8 cellular contexts compared by ENCODE assay signal in genomic region chr19:48926909-48927308, GRCh38. TPM values are rescaled to one million over a fixed set of nuclear protein-coding genes. Genes with fewer than 3 reads are reported as not detected.
DNase-seq lines count a peak whose midpoint lies in the region; ATAC-seq and TF ChIP-seq lines count a peak whose summit lies in the region.

No MANE protein-coding gene starts in this region.

- POLR2A ChIA-PET in activated naive CD8-positive, alpha-beta T cell treated with anti-CD3 and anti-CD28 coated beads, Interleukin-2, amount 10 ng/mL, durations not matched to agents 7 days and 5 days (lab: Charles Lee) = interaction anchor here (0.9 to 1.3 kb wide), 3 partner anchors 9 to 14 kb away, joined by 3 to 4 read pairs (median 3); no protein-coding TSS in a partner anchor

- H3K36me3 ChIP-seq in hepatocyte (replicated peaks; ENCODE audit: insufficient read depth, low read depth) (no peaks in the 10 kb centered on the region), tibial artery (peaks cover 0 to 21% (median 18%) of the 10 kb centered on the region in 3 donors)

- intact Hi-C loops in tibial artery (cut with DNase I; ENCODE audit: low total_unique reads) = no loop called here

- no peaks in the 10 kb centered on the region for H3K79me2 ChIP-seq in hepatocyte

- TF ChIP-seq CTCF in hepatocyte (IDR thresholded peaks at IDR 0.05; ENCODE audit: poor library complexity) = no peak
- TF ChIP-seq CTCF in tibial artery (IDR thresholded peaks at IDR 0.05) = no peak

- H3K27ac ChIP-seq in hepatocyte (no peak overlapping the region), tibial artery (peak overlapping the region; percentile 9 to 35)

- H3K27me3 ChIP-seq in hepatocyte (no peaks in the 10 kb centered on the region), tibial artery (peaks cover 0 to 5% of the 10 kb centered on the region in 2 donors)

- H3K9me3 Mint-ChIP-seq in activated naive CD8-positive, alpha-beta T cell treated with anti-CD3 and anti-CD28 coated beads, Interleukin-2, amount 10 ng/mL, durations not matched to agents 7 days and 5 days = no peaks in the 10 kb centered on the region

- DNase-seq in AG08396 (ENCODE audit: low spot score) = peak; percentile 83
- DNase-seq in HT1080 (ENCODE audit: low read depth) = peak; percentile 91
- DNase-seq in activated naive CD8-positive, alpha-beta T cell treated with anti-CD3 and anti-CD28 coated beads, Interleukin-2, amount 10 ng/mL, durations not matched to agents 7 days and 5 days = no peak
- peak; percentile 54 for DNase-seq in hepatocyte (ENCODE audit: low spot score)
- peak; percentile 82 to 85 for DNase-seq in tibial artery
- no peak for DNase-seq in GDM1 (lab: John Stamatoyannopoulos, UW)

- peaks cover 6% of the 10 kb centered on the region for H3K36me3 Mint-ChIP-seq in activated naive CD8-positive, alpha-beta T cell treated with anti-CD3 and anti-CD28 coated beads, Interleukin-2, amount 10 ng/mL, durations not matched to agents 7 days and 5 days

- H4K20me1 ChIP-seq in hepatocyte (ENCODE audit: insufficient read depth, poor library complexity, severe bottlenecking) = no peaks in the 10 kb centered on the region

- no peak overlapping the region for H3K4me3 ChIP-seq in hepatocyte
- no peak overlapping the region for H3K4me3 ChIP-seq in tibial artery

- no peak overlapping the region for H3K4me2 ChIP-seq in hepatocyte

- H2AFZ ChIP-seq in hepatocyte = no peak overlapping the region

- H3K4me1 ChIP-seq in hepatocyte (ENCODE audit: insufficient read depth) = no peaks in the 10 kb centered on the region
- H3K4me1 ChIP-seq in tibial artery = peaks cover 0 to 11% (median 3%) of the 10 kb centered on the region in 4 donors

- H3K4me1 Mint-ChIP-seq in activated naive CD8-positive, alpha-beta T cell treated with anti-CD3 and anti-CD28 coated beads, Interleukin-2, amount 10 ng/mL, durations not matched to agents 7 days and 5 days = peaks cover 5% of the 10 kb centered on the region

- H3K9me2 ChIP-seq in hepatocyte (replicated peaks; ENCODE audit: insufficient read depth) = no peaks in the 10 kb centered on the region

- H3K4me3 Mint-ChIP-seq in activated naive CD8-positive, alpha-beta T cell treated with anti-CD3 and anti-CD28 coated beads, Interleukin-2, amount 10 ng/mL, durations not matched to agents 7 days and 5 days = peak overlapping the region; percentile 35

- H3K27ac Mint-ChIP-seq in activated naive CD8-positive, alpha-beta T cell treated with anti-CD3 and anti-CD28 coated beads, Interleukin-2, amount 10 ng/mL, durations not matched to agents 7 days and 5 days = peak overlapping the region; percentile 16

- peaks cover 4% of the 10 kb centered on the region for H3K27me3 Mint-ChIP-seq in activated naive CD8-positive, alpha-beta T cell treated with anti-CD3 and anti-CD28 coated beads, Interleukin-2, amount 10 ng/mL, durations not matched to agents 7 days and 5 days

- H3K9me3 ChIP-seq in hepatocyte (ENCODE audit: low read depth) (no peaks in the 10 kb centered on the region), tibial artery (no peaks in the 10 kb centered on the region)

- WGBS in hepatocyte (ENCODE audit: low lambda C conversion rate, missing lambda C conversion rate) = 71% methylated on average over 10 of the region's 10 CpGs

- peak; percentile 28 for ATAC-seq in activated naive CD8-positive, alpha-beta T cell treated with anti-CD3 and anti-CD28 coated beads, Interleukin-2, amount 10 ng/mL, durations not matched to agents 7 days and 5 days (ENCODE audit: low read depth)
- no peak for ATAC-seq in HG03196 (IDR thresholded peaks at IDR 0.05; ENCODE audit: unreplicated experiment)
- ATAC-seq in HG02610 (IDR thresholded peaks at IDR 0.05; ENCODE audit: unreplicated experiment) = no peak

RNA-seq across cellular contexts. Expression of gene DHDH, which starts 6.6 kb away (rescaled TPM):
- total RNA-seq in HT1080 (2014; rRNA removed; shearing (Covaris generic)) = 0.57 TPM in 1 of 2 replicates, not detected in the other
- 0.52 TPM in 1 of 2 replicates, not detected in the other for polyA plus RNA-seq in HT1080 (2015; cell fraction: cytosol; rRNA removed)
- polyA plus RNA-seq in HT1080 (2015; cell fraction: nucleus; rRNA removed) = not detected in 2 replicates
- total RNA-seq in activated naive CD8-positive, alpha-beta T cell treated with anti-CD3 and anti-CD28 coated beads, Interleukin-2, amount 10 ng/mL, durations not matched to agents 7 days and 5 days = 1 to 10 TPM; 1.7 to 2.6 TPM
- 0.72 and 3.7 TPM in 2 replicates for total RNA-seq in hepatocyte
- 1.5 and 2.9 TPM in 2 replicates for polyA plus RNA-seq in hepatocyte

RNA-seq across cellular contexts. Expression of gene NUCB1, which starts 26.8 kb away (rescaled TPM):
- 107 and 146 TPM in 2 replicates for total RNA-seq in HT1080 (2014; rRNA removed; shearing (Covaris generic))
- 209 and 210 TPM in 2 replicates for polyA plus RNA-seq in HT1080 (2015; cell fraction: cytosol; rRNA removed)
- polyA plus RNA-seq in HT1080 (2015; cell fraction: nucleus; rRNA removed) = 362 and 376 TPM in 2 replicates
- 100 to 1,000 TPM; 203 to 214 TPM for total RNA-seq in activated naive CD8-positive, alpha-beta T cell treated with anti-CD3 and anti-CD28 coated beads, Interleukin-2, amount 10 ng/mL, durations not matched to agents 7 days and 5 days
- 233 and 283 TPM in 2 replicates for total RNA-seq in hepatocyte
- 332 and 339 TPM in 2 replicates for polyA plus RNA-seq in hepatocyte

RNA-seq across cellular contexts. Expression of gene BAX, which starts 27.8 kb away (rescaled TPM):
- 198 and 273 TPM in 2 replicates for total RNA-seq in HT1080 (2014; rRNA removed; shearing (Covaris generic))
- polyA plus RNA-seq in HT1080 (2015; cell fraction: cytosol; rRNA removed) = 167 and 232 TPM in 2 replicates
- 190 and 206 TPM in 2 replicates for polyA plus RNA-seq in HT1080 (2015; cell fraction: nucleus; rRNA removed)
- total RNA-seq in activated naive CD8-positive, alpha-beta T cell treated with anti-CD3 and anti-CD28 coated beads, Interleukin-2, amount 10 ng/mL, durations not matched to agents 7 days and 5 days = 100 to 1,000 TPM; 285 to 296 TPM
- 76.4 and 77.3 TPM in 2 replicates for total RNA-seq in hepatocyte
- 106 and 116 TPM in 2 replicates for polyA plus RNA-seq in hepatocyte

RNA-seq across cellular contexts. Expression of gene TULP2, which starts 28.4 kb away (rescaled TPM):
- not detected in 2 replicates for total RNA-seq in HT1080 (2014; rRNA removed; shearing (Covaris generic))
- polyA plus RNA-seq in HT1080 (2015; cell fraction: cytosol; rRNA removed) = not detected in 2 replicates
- 0.34 TPM in 1 of 2 replicates, not detected in the other for polyA plus RNA-seq in HT1080 (2015; cell fraction: nucleus; rRNA removed)
- total RNA-seq in activated naive CD8-positive, alpha-beta T cell treated with anti-CD3 and anti-CD28 coated beads, Interleukin-2, amount 10 ng/mL, durations not matched to agents 7 days and 5 days = under 1 TPM in 1 of 2 experiments, not detected in 1; 0.17 TPM
- not detected in 2 replicates for total RNA-seq in hepatocyte
- polyA plus RNA-seq in hepatocyte = not detected in 2 replicates

RNA-seq across cellular contexts. Expression of gene FTL, which starts 38.2 kb away (rescaled TPM):
- total RNA-seq in HT1080 (2014; rRNA removed; shearing (Covaris generic)) = 4,284 and 5,930 TPM in 2 replicates
- polyA plus RNA-seq in HT1080 (2015; cell fraction: cytosol; rRNA removed) = 2,981 and 3,580 TPM in 2 replicates
- polyA plus RNA-seq in HT1080 (2015; cell fraction: nucleus; rRNA removed) = 518 and 527 TPM in 2 replicates
- 1,000 to 10,000 TPM; 1,232 to 1,343 TPM for total RNA-seq in activated naive CD8-positive, alpha-beta T cell treated with anti-CD3 and anti-CD28 coated beads, Interleukin-2, amount 10 ng/mL, durations not matched to agents 7 days and 5 days
- 8,878 and 9,969 TPM in 2 replicates for total RNA-seq in hepatocyte
- 13,723 and 15,987 TPM in 2 replicates for polyA plus RNA-seq in hepatocyte

Comparison
In these comparisons a context has a peak if more than half of its experiments do, and no peak if none do; other contexts are left out.
1. DNase-seq: peak in AG08396 (single experiment), HT1080 (single experiment), hepatocyte (single experiment) and tibial artery (2 of 2); none in activated naive CD8-positive, alpha-beta T cell treated with anti-CD3 and anti-CD28 coated beads, Interleukin-2, amount 10 ng/mL, durations not matched to agents 7 days and 5 days (single experiment) and GDM1 (single experiment).